8 cellular contexts compared by ENCODE assay signal in the genomic region with DNA sequence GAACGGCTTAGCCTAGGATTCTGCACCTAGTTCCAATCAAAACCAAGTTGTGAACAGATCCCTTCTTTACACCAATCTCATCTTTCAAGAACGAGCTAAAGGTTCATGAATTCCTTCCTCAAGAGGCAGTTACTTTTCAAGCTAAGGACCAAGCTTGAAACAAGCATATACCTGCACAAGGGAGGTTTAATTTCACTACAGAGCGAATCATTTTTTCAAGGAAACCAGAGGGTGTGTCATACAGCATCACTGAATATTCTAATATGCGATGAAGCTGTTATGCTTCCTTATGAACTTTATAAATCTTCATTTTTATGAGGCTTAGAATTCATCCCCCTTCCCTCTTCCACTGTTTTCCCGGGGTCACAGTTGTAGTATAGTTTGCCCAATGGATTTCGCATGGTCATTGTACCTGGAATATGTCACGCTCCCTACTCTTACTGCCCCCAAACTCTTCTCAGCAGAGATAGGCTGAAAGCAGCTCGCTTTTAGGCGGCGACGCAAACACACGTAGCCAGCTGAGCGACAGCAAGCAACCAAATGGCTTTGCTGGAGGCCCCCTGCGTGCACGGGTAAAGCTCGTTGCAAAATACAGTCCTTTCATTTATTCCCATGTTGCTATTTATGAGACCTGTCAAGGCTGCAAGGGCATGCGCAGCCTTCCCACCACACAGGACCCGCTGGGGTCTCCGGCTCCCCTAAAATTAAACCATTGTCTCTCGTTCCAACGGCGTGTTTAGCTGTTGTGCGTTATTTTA.
DNase-seq lines count a peak whose midpoint lies in the region; ATAC-seq and TF ChIP-seq lines count a peak whose summit lies in the region.

No MANE protein-coding gene starts in this region.

- H2AFZ ChIP-seq in parathyroid adenoma: peak overlapping the region; percentile 97

- no peaks in the 10 kb centered on the region for H3K27me3 ChIP-seq in parathyroid adenoma (ENCODE audit: control insufficient read depth, insufficient read depth, low read length)

- H3K4me3 ChIP-seq in parathyroid adenoma (ENCODE audit: low read depth, low read length): peak overlapping the region; percentile 96

- H3K4me1 ChIP-seq in parathyroid adenoma: no peaks in the 10 kb centered on the region

- H3K4me2 ChIP-seq in parathyroid adenoma (ENCODE audit: low read length): peak overlapping the region; percentile 85

- peaks cover 8% of the 10 kb centered on the region for H3K79me2 ChIP-seq in parathyroid adenoma

- no peaks in the 10 kb centered on the region for H3K9me3 ChIP-seq in parathyroid adenoma (ENCODE audit: control insufficient read depth, low read length)

- peak overlapping the region; percentile 74 for H3K27ac ChIP-seq in C4-2B
- H3K27ac ChIP-seq in parathyroid adenoma: peak overlapping the region; percentile 78

- peak; percentile 26 for ATAC-seq in GM21367 (IDR thresholded peaks at IDR 0.05; ENCODE audit: unreplicated experiment)
- no peak for ATAC-seq in GM19463 (IDR thresholded peaks at IDR 0.05; ENCODE audit: unreplicated experiment)

- H3K9ac ChIP-seq in parathyroid adenoma: peak overlapping the region; percentile 69

- no peak for TF ChIP-seq CTCF in C4-2B (conservative IDR thresholded peaks at IDR 0.05)
- TF ChIP-seq CTCF in parathyroid adenoma (IDR thresholded peaks at IDR 0.05): no peak

- DNase-seq in HuH-7.5 (ENCODE audit: low spot score): peak; percentile 55
- peak; percentile 80 for DNase-seq in RKO (ENCODE audit: low spot score)
- peak; percentile 58 for DNase-seq in activated naive CD4-positive, alpha-beta T cell treated with anti-CD3 and anti-CD28 coated beads, Interleukin-2, amount 50 U/mL, for 16 hours
- DNase-seq in glomerular visceral epithelial cell (ENCODE audit: extremely low spot score): peak; percentile 50

- H3K36me3 ChIP-seq in parathyroid adenoma (ENCODE audit: control insufficient read depth, insufficient read depth, low read length): no peaks in the 10 kb centered on the region
